In the genomic region with DNA sequence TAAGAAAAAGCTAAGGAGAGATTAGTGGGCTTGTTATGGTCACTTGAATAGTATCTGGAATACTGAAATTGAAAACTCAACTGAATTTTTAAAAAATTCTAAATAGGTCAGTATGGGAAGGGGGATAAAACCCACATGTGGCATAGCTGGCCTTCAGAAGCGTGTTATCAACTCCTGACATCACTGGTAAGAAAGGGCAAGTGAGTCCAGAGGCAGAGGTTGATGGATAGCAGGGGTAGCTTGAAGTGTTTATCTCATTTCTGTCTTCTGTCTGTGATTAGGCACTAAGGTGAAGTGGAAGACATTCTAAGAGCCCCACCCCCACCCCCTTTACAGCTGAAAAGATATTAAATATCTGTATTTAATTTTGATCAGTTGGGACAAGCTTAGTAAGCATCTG, we compare ENCODE assay signal across 22 cellular contexts.
"Had no signal": no experiment of that assay in that cellular context is flagged by ENCODE, and none has a peak within 500 bp of the region (broad histone marks: within the 10 kb centered on the region; RNA-seq: fewer than 3 reads in every experiment).

No MANE protein-coding gene starts in this region.

- DNase-seq: stimulated activated CD4-positive, alpha-beta T cell treated with anti-CD3 and anti-CD28 coated beads, Interleukin-2, amount 100 ng/mL, for 48 hours; stimulated activated CD4-positive, alpha-beta T cell treated with anti-CD3 and anti-CD28 coated beads, Interleukin-4, amount 100 ng/mL, for 1 hour; stimulated activated CD4-positive, alpha-beta T cell treated with anti-CD3 and anti-CD28 coated beads, Interleukin-4, amount 100 ng/mL, for 24 hours; stimulated activated CD4-positive, alpha-beta T cell treated with anti-CD3 and anti-CD28 coated beads, Interleukin-4, amount 100 ng/mL, for 4 hours; stimulated activated CD8-positive, alpha-beta memory T cell treated with anti-CD3 and anti-CD28 coated beads, Interleukin-4, amount 100 ng/mL, for 48 hours; stimulated activated naive B cell treated with anti-CD40 and anti-IgM and Interleukin-4, amounts not matched to agents 10 μg/mL and 1 μg/mL and 100 μg/mL, for 72 hours; stimulated activated naive CD4-positive, alpha-beta T cell; stimulated activated naive CD4-positive, alpha-beta T cell treated with Interleukin-2 at 50 U/mL for 16 hours; stimulated activated naive CD8-positive, alpha-beta T cell treated with anti-CD3 and anti-CD28 coated beads, Interleukin-15, amount 100 ng/mL, for 72 hours; stimulated activated naive CD8-positive, alpha-beta T cell treated with anti-CD3 and anti-CD28 coated beads, Interleukin-15, Interleukin-2, amounts not matched to agents 100 U/mL and 50 U/mL, for 24 hours; stomach; substantia nigra; testis; thyroid gland; tibial artery; transverse colon; trophoblast cell; upper lobe of left lung; upper lobe of right lung; uterus had no signal

- ATAC-seq: stimulated activated effector memory CD8-positive, alpha-beta T cell treated with anti-CD3 and anti-CD28 coated beads, Interleukin-12 subunit alpha, Interleukin-12 subunit beta, amount 100 ng/mL, for 72 hours; stimulated activated memory B cell treated with anti-CD40 and anti-IgM and Interleukin-4, amounts not matched to agents 10 μg/mL and 1 μg/mL and 100 μg/mL, for 72 hours; stimulated activated naive B cell treated with anti-CD40 and anti-IgM and Interleukin-4, amounts not matched to agents 10 μg/mL and 1 μg/mL and 100 μg/mL, for 72 hours; stimulated activated naive CD8-positive, alpha-beta T cell treated with anti-CD3 and anti-CD28 coated beads, Interleukin-15, amount 100 ng/mL, for 72 hours; stimulated activated naive CD8-positive, alpha-beta T cell treated with anti-CD3 and anti-CD28 coated beads, Interleukin-15, Interleukin-2, amounts not matched to agents 100 U/mL and 50 U/mL, for 24 hours; upper lobe of right lung had no signal
